Comparison of ENCODE assay signal across 15 cellular contexts in genomic region chr11:130874396-130874795, GRCh38. TPM values are rescaled to one million over a fixed set of nuclear protein-coding genes. Genes with fewer than 3 reads are reported as not detected.
DNase-seq lines count a peak whose midpoint lies in the region; FAIRE-seq and TF ChIP-seq lines count a peak whose summit lies in the region.
"Had no signal": no experiment of that assay in that cellular context is flagged by ENCODE, and none has a peak within 500 bp of the region (broad histone marks: within the 10 kb centered on the region; RNA-seq: fewer than 3 reads in every experiment).

No MANE protein-coding gene starts in this region.

- H3K27me3 ChIP-seq in ascending aorta = no peaks in the 10 kb centered on the region
- H3K27me3 ChIP-seq: esophagus squamous epithelium had no signal

- peaks cover 9 to 30% of the 10 kb centered on the region in 2 donors for H3K4me1 ChIP-seq in ascending aorta

- peak overlapping the region; percentile 84 to 93 for H3K27ac ChIP-seq in ascending aorta
- H3K27ac ChIP-seq: esophagus squamous epithelium, SK-N-MC had no signal

- intact Hi-C loops in ascending aorta (cut with DNase I) = loop anchor here (2.0 kb wide), 1 partner anchor 16 kb away; no protein-coding TSS in a partner anchor

- no peaks in the 10 kb centered on the region for H3K9me3 ChIP-seq in ascending aorta
- H3K9me3 ChIP-seq: esophagus squamous epithelium had no signal

- no peak for FAIRE-seq in RCC 7860 (lab: Jason Lieb, UNC)
- FAIRE-seq: TTC549 had no signal

- H3K36me3 ChIP-seq in ascending aorta = peaks cover 39% of the 10 kb centered on the region in 2 donors

- DNase-seq in RCC 7860 (ENCODE audit: low spot score) (peak; percentile 60), ascending aorta (ENCODE audit: low spot score in 2 of 2) (no peak), iris pigment epithelial cell (ENCODE audit: low read depth) (peak; percentile 69), superior temporal gyrus (ENCODE audit: extremely low spot score) (peak; percentile 57), COLO668 (lab: John Stamatoyannopoulos, UW; ENCODE audit: unreplicated experiment) (no peak), HuH-7.5 (ENCODE audit: low spot score) (no peak)
- no peak for DNase-seq in activated CD4-positive, CD25-positive, alpha-beta regulatory T cell treated with anti-CD3 and anti-CD28 coated beads, Interleukin-2, amount 50 U/mL, for 72 hours
- DNase-seq: activated CD4-positive, alpha-beta T cell treated with anti-CD3 and anti-CD28 coated beads, Interleukin-2, amount 50 U/mL, for 48 hours; activated T-cell treated with anti-CD3 and anti-CD28 coated beads, Interleukin-2, amount 50 U/mL, for 48 hours; DND-41; esophagus squamous epithelium; NCI-H1436 treated with DMSO at 0.1 percent for 48 hours; stimulated activated CD4-positive, alpha-beta T cell treated with anti-CD3 and anti-CD28 coated beads, Interleukin-12 subunit alpha, Interleukin-12 subunit beta, amount 100 ng/mL, for 4 hours had no signal

- no peak overlapping the region for H3K4me3 ChIP-seq in ascending aorta
- H3K4me3 ChIP-seq: esophagus squamous epithelium, SK-N-MC had no signal

- no peak for TF ChIP-seq CTCF in ascending aorta (IDR thresholded peaks at IDR 0.05)

RNA-seq across cellular contexts. Expression of gene SNX19, which starts 41.9 kb away (rescaled TPM):
- total RNA-seq in ascending aorta = 137 TPM

Comparison
In these comparisons a context has a peak if more than half of its experiments do, and no peak if none do; other contexts are left out.
1. DNase-seq: peak in RCC 7860 (single experiment), iris pigment epithelial cell (single experiment) and superior temporal gyrus (single experiment); none in ascending aorta (0 of 2), COLO668 (single experiment), HuH-7.5 (single experiment) and activated CD4-positive, CD25-positive, alpha-beta regulatory T cell treated with anti-CD3 and anti-CD28 coated beads, Interleukin-2, amount 50 U/mL, for 72 hours (single experiment).